In the genomic region with DNA sequence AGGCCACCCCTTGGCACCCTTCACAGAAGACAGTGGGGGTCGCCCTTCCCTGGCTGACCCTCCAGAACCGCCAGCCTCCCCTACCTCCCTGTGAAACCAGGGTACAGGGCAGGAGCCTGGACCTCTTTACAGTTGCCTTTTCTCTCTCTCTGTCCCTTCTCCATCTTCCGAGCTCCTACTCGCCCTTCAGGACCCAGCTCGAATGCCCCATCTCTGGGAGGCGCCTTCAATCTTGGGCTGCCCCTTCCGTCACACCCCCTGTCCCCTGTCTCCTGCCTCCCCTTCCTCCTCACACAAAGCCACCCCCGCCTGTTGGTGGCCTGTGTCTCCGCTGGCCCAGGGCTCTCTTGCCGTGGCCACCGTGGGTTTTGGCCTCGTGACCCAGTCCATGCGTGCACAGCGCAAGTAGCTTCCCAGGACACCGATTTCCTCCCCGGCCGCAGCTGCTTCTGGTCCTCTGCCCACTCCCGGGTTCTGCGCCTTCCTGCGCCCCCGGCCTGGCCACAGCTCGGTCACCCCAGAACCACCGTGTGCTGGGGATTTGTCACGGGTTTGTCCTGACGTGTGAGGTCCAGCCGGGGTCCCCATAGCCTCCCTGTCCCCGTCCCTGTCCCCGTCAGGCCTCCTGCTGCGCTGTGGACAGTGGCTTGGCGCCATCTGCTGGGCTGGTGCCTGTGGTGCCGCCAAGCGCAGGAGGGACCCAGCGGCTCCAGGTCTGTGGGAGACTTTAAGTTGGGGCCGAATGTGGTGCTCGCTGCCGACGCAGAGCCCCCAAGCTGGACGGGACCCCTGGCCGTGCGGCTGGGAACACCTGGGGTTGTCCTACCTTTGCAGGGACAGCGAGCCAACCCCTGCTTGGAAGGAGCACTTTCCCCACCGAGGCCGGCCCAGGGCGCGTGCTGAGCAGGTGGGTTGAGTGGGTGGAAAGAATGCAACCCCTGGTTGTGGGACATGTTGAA, we compare ENCODE assay signal across 9 cellular contexts. TPM values are rescaled to one million over a fixed set of nuclear protein-coding genes. Genes with fewer than 3 reads are reported as not detected.
DNase-seq lines count a peak whose midpoint lies in the region; ATAC-seq, FAIRE-seq and TF ChIP-seq lines count a peak whose summit lies in the region.
"Had no signal": no experiment of that assay in that cellular context is flagged by ENCODE, and none has a peak within 500 bp of the region (broad histone marks: within the 10 kb centered on the region; RNA-seq: fewer than 3 reads in every experiment).

No MANE protein-coding gene starts in this region.

- intact Hi-C loops in right cardiac atrium (cut with DNase I) = loop anchor here (1.0 to 10.0 kb wide), 7 partner anchors 154 to 418 kb away; a partner anchor contains a TSS
- intact Hi-C loops in sciatic nerve (cut with DNase I) = loop anchor here (2.0 to 5.0 kb wide), 2 partner anchors 34 to 155 kb away; no protein-coding TSS in a partner anchor

- H3K27me3 ChIP-seq in right cardiac atrium (ENCODE audit: control insufficient read depth, insufficient read depth) = no peaks in the 10 kb centered on the region

- peaks cover 2% of the 10 kb centered on the region for H3K27me3 Mint-ChIP-seq in T-helper 2 cell treated with Interferon-gamma antibody and Interleukin-4, amounts not matched to agents 5 μg/mL and 100 μg/mL, for 36 hours (ENCODE audit: low read depth)

- H3K4me1 ChIP-seq in right cardiac atrium (ENCODE audit: control insufficient read depth, insufficient read depth, low read length) = no peaks in the 10 kb centered on the region

- peak; percentile 94 for TF ChIP-seq CTCF in D721Med (IDR thresholded peaks at IDR 0.05; ENCODE audit: insufficient read depth, missing control alignments)

- H3K4me1 Mint-ChIP-seq in T-helper 2 cell treated with Interferon-gamma antibody and Interleukin-4, amounts not matched to agents 5 μg/mL and 100 μg/mL, for 36 hours (ENCODE audit: low read depth) = no peaks in the 10 kb centered on the region

- H3K4me3 Mint-ChIP-seq in T-helper 2 cell treated with Interferon-gamma antibody and Interleukin-4, amounts not matched to agents 5 μg/mL and 100 μg/mL, for 36 hours = no peak overlapping the region

- FAIRE-seq in D721Med (lab: Jason Lieb, UNC) = no peak

- no peak overlapping the region for H3K27ac Mint-ChIP-seq in T-helper 2 cell treated with Interferon-gamma antibody and Interleukin-4, amounts not matched to agents 5 μg/mL and 100 μg/mL, for 36 hours

- H3K27ac ChIP-seq in right cardiac atrium (ENCODE audit: low read length) = no peak overlapping the region
- H3K27ac ChIP-seq: SK-N-MC had no signal

- peaks cover 7% of the 10 kb centered on the region for H3K9me3 Mint-ChIP-seq in T-helper 2 cell treated with Interferon-gamma antibody and Interleukin-4, amounts not matched to agents 5 μg/mL and 100 μg/mL, for 36 hours

- WGBS in right cardiac atrium = 25% methylated on average over 45 of the region's 45 CpGs

- no peaks in the 10 kb centered on the region for H3K9me3 ChIP-seq in right cardiac atrium (ENCODE audit: control insufficient read depth, low read length)

- peak; percentile 36 to 55 for ATAC-seq in right cardiac atrium
- peak; percentile 64 for ATAC-seq in sciatic nerve
- no peak for ATAC-seq in HG02885 (IDR thresholded peaks at IDR 0.05; ENCODE audit: poor library complexity, unreplicated experiment)
- no peak for ATAC-seq in HG03159 (IDR thresholded peaks at IDR 0.05; ENCODE audit: unreplicated experiment)

- no peaks in the 10 kb centered on the region for H3K36me3 Mint-ChIP-seq in T-helper 2 cell treated with Interferon-gamma antibody and Interleukin-4, amounts not matched to agents 5 μg/mL and 100 μg/mL, for 36 hours (ENCODE audit: low read depth)

- no peak overlapping the region for H3K4me3 ChIP-seq in right cardiac atrium (ENCODE audit: low read length)
- H3K4me3 ChIP-seq: SK-N-MC had no signal

- DNase-seq in D721Med (ENCODE audit: insufficient read length, low spot score) = peak; percentile 86
- DNase-seq in KG1 (lab: John Stamatoyannopoulos, UW) = peak; percentile 45
- peak; percentile 70 for DNase-seq in T-helper 2 cell treated with Interferon-gamma antibody and Interleukin-4, amounts not matched to agents 5 μg/mL and 100 μg/mL, for 36 hours (ENCODE audit: low spot score)
- peak in 56 of 58 donors; percentile 16 to 83 (median 60) for DNase-seq in anterior cingulate cortex (lab: John Stamatoyannopoulos, UW)
- DNase-seq in right cardiac atrium = peak; percentile 82 to 92 (median 92)
- peak; percentile 89 for DNase-seq in sciatic nerve (ENCODE audit: low spot score)

RNA-seq across cellular contexts. Expression of a gene that starts 4.0 kb away (rescaled TPM):
- total RNA-seq in right cardiac atrium = 10 to 100 TPM; 18.5 to 25.5 (median 20.9) TPM
- polyA plus RNA-seq in right cardiac atrium = 16.5 TPM
- 23.0 TPM for total RNA-seq in sciatic nerve

RNA-seq across cellular contexts. Expression of a gene that starts 27.6 kb away (rescaled TPM):
- total RNA-seq in right cardiac atrium (10 to 100 TPM; 31.4 to 45.3 (median 37.8) TPM), sciatic nerve (56.8 TPM)
- polyA plus RNA-seq in right cardiac atrium = 19.4 TPM

Comparison
In these comparisons a context has a peak if more than half of its experiments do, and no peak if none do; other contexts are left out.
1. ATAC-seq: peak in right cardiac atrium (2 of 2) and sciatic nerve (single experiment); none in HG02885 (single experiment) and HG03159 (single experiment).
2. Peak in every context shown above with its lines, with median percentiles within 50 percentile points of each other: DNase-seq.